ENCODE assay signal across 1 cellular context in genomic region chr16:1019234-1019933, GRCh38.
TF ChIP-seq lines count a peak whose summit lies in the region.

No MANE protein-coding gene starts in this region.

TF ChIP-seq in IMR-90, 13 proteins besides CTCF, POLR2A, EP300 and RAD21:
- TF ChIP-seq BHLHE40 (IDR thresholded peaks at IDR 0.05; ENCODE audit: low read depth, low read length) = no peak
- no peak for TF ChIP-seq RFX5 (IDR thresholded peaks at IDR 0.05; ENCODE audit: low read depth, low read length)
- no peak for TF ChIP-seq RCOR1 (IDR thresholded peaks at IDR 0.05; ENCODE audit: insufficient replicate concordance, low read length)
- no peak for TF ChIP-seq MXI1 (IDR thresholded peaks at IDR 0.05; ENCODE audit: borderline replicate concordance, low read depth, low read length)
- TF ChIP-seq SMC3 (IDR thresholded peaks at IDR 0.05; ENCODE audit: low read depth, low read length) = no peak
- TF ChIP-seq MAZ (IDR thresholded peaks at IDR 0.05; ENCODE audit: borderline replicate concordance, low read depth, low read length) = no peak
- TF ChIP-seq CHD1 (IDR thresholded peaks at IDR 0.05; ENCODE audit: low read depth, low read length) = no peak
- no peak for TF ChIP-seq NFE2L2 (IDR thresholded peaks at IDR 0.05; ENCODE audit: low read depth, low read length)
- no peak for TF ChIP-seq USF2 (IDR thresholded peaks at IDR 0.05; ENCODE audit: low read depth, low read length)
- TF ChIP-seq CEBPB (IDR thresholded peaks at IDR 0.05; ENCODE audit: low read depth, low read length) = no peak
- TF ChIP-seq MAFK (IDR thresholded peaks at IDR 0.05; ENCODE audit: low read depth, low read length) = no peak
- no peak for TF ChIP-seq ELK1 (IDR thresholded peaks at IDR 0.05; ENCODE audit: borderline replicate concordance, low read depth, low read length)
- no peak for TF ChIP-seq FOS (IDR thresholded peaks at IDR 0.05; ENCODE audit: low read depth, low read length)
